In genomic region chr13:73258396-73258795, GRCh38 we compare ENCODE assay signal across 17 cellular contexts.
"Had no signal": no experiment of that assay in that cellular context is flagged by ENCODE, and none has a peak within 500 bp of the region (broad histone marks: within the 10 kb centered on the region; RNA-seq: fewer than 3 reads in every experiment).

No MANE protein-coding gene starts in this region.

- H3K4me1 ChIP-seq: sigmoid colon, uterus had no signal

- H3K36me3 ChIP-seq: left lung, ovary, sigmoid colon, thyroid gland, uterus had no signal

- H3K36me3 Mint-ChIP-seq: stimulated activated naive B cell treated with anti-CD40 and anti-IgM and Interleukin-4, amounts not matched to agents 10 μg/mL and 1 μg/mL and 100 μg/mL, for 72 hours had no signal

- H3K9me3 Mint-ChIP-seq: activated T-helper 17 cell treated with anti-CD3 and anti-CD28 coated beads, Interleukin-2, amount 50 U/mL, for 72 hours; dendritic cell treated with granulocyte-macrophage colony-stimulating factor and Interleukin-4, amounts not matched to agents 40 ng/mL and 50 ng/mL, for 4 days; effector memory CD8-positive, alpha-beta T cell; neural crest cell had no signal

- H3K27me3 Mint-ChIP-seq: dendritic cell treated with granulocyte-macrophage colony-stimulating factor and Interleukin-4, amounts not matched to agents 40 ng/mL and 50 ng/mL, for 4 days; stimulated activated naive B cell treated with anti-CD40 and anti-IgM and Interleukin-4, amounts not matched to agents 10 μg/mL and 1 μg/mL and 100 μg/mL, for 72 hours had no signal

- H3K4me1 Mint-ChIP-seq: activated T-helper 17 cell treated with anti-CD3 and anti-CD28 coated beads, Interleukin-2, amount 50 U/mL, for 72 hours; stimulated activated naive B cell treated with anti-CD40 and anti-IgM and Interleukin-4, amounts not matched to agents 10 μg/mL and 1 μg/mL and 100 μg/mL, for 72 hours had no signal

- H3K4me3 ChIP-seq: hepatocyte, left lung, ovary, sigmoid colon, thyroid gland, uterus had no signal

- H3K27me3 ChIP-seq: hepatocyte, left lung, ovary, sigmoid colon, thyroid gland, uterus had no signal

- DNase-seq: activated CD4-positive, alpha-beta T cell treated with anti-CD3 and anti-CD28 coated beads, Interleukin-2, amount 50 U/mL, for 48 hours; activated naive CD4-positive, alpha-beta T cell treated with Interleukin-2 at 50 U/mL for 16 hours; aorta; cerebellar nuclear complex; effector memory CD8-positive, alpha-beta T cell; kidney; left lung; ovary; stimulated activated CD4-positive, alpha-beta T cell treated with anti-CD3 and anti-CD28 coated beads, Interleukin-4, amount 100 ng/mL, for 1 hour; stimulated activated naive B cell treated with anti-CD40 and anti-IgM and Interleukin-4, amounts not matched to agents 10 μg/mL and 1 μg/mL and 100 μg/mL, for 72 hours; thyroid gland had no signal

- H3K27ac Mint-ChIP-seq: activated T-helper 17 cell treated with anti-CD3 and anti-CD28 coated beads, Interleukin-2, amount 50 U/mL, for 72 hours; dendritic cell treated with granulocyte-macrophage colony-stimulating factor and Interleukin-4, amounts not matched to agents 40 ng/mL and 50 ng/mL, for 4 days; effector memory CD8-positive, alpha-beta T cell; stimulated activated naive B cell treated with anti-CD40 and anti-IgM and Interleukin-4, amounts not matched to agents 10 μg/mL and 1 μg/mL and 100 μg/mL, for 72 hours had no signal

- H3K9me3 ChIP-seq: left lung, ovary, sigmoid colon, thyroid gland, uterus had no signal

- H3K4me3 Mint-ChIP-seq: activated T-helper 17 cell treated with anti-CD3 and anti-CD28 coated beads, Interleukin-2, amount 50 U/mL, for 72 hours; dendritic cell treated with granulocyte-macrophage colony-stimulating factor and Interleukin-4, amounts not matched to agents 40 ng/mL and 50 ng/mL, for 4 days; effector memory CD8-positive, alpha-beta T cell; neural crest cell; stimulated activated naive B cell treated with anti-CD40 and anti-IgM and Interleukin-4, amounts not matched to agents 10 μg/mL and 1 μg/mL and 100 μg/mL, for 72 hours had no signal

- ATAC-seq: activated T-helper 17 cell treated with anti-CD3 and anti-CD28 coated beads, Interleukin-2, amount 50 U/mL, for 72 hours; effector memory CD8-positive, alpha-beta T cell; left lung; stimulated activated naive B cell treated with anti-CD40 and anti-IgM and Interleukin-4, amounts not matched to agents 10 μg/mL and 1 μg/mL and 100 μg/mL, for 72 hours had no signal

- H3K27ac ChIP-seq: hepatocyte, left lung, ovary, thyroid gland had no signal
